33 cellular contexts compared by ENCODE assay signal in genomic region chr2:118815314-118815713, GRCh38. TPM values are rescaled to one million over a fixed set of nuclear protein-coding genes. Genes with fewer than 3 reads are reported as not detected.
"Had no signal": no experiment of that assay in that cellular context is flagged by ENCODE, and none has a peak within 500 bp of the region (broad histone marks: within the 10 kb centered on the region; RNA-seq: fewer than 3 reads in every experiment).

No MANE protein-coding gene starts in this region.

- ATAC-seq: activated CD4-positive, alpha-beta T cell treated with anti-CD3 and anti-CD28 coated beads for 36 hours; activated CD8-positive, alpha-beta memory T cell treated with anti-CD3 and anti-CD28 coated beads, Interleukin-2, amount 10 ng/mL, durations not matched to agents 7 days and 5 days; activated CD8-positive, alpha-beta T cell treated with anti-CD3 and anti-CD28 coated beads, Interleukin-2, amount 10 ng/mL, durations not matched to agents 7 days and 5 days; activated naive CD4-positive, alpha-beta T cell treated with anti-CD3 and anti-CD28 coated beads, Interleukin-2, amount 50 U/mL, for 72 hours; esophagus mucosa; gastroesophageal sphincter; heart right ventricle had no signal

- H3K27me3 ChIP-seq: ascending aorta had no signal

- H3K4me3 ChIP-seq: ascending aorta, breast epithelium, cardiac muscle cell, colonic mucosa, gastroesophageal sphincter, heart right ventricle had no signal

- H3K36me3 ChIP-seq: ascending aorta, breast epithelium, cardiac muscle cell, colonic mucosa, gastroesophageal sphincter, heart right ventricle had no signal

- H3K4me1 ChIP-seq: ascending aorta, breast epithelium, colonic mucosa, gastroesophageal sphincter, heart right ventricle had no signal

- DNase-seq: activated CD4-positive, alpha-beta memory T cell treated with anti-CD3 and anti-CD28 coated beads for 36 hours; activated CD4-positive, alpha-beta T cell treated with anti-CD3 and anti-CD28 coated beads for 36 hours; activated CD4-positive, alpha-beta T cell treated with anti-CD3 and anti-CD28 coated beads, Interleukin-2, amount 10 ng/mL, durations not matched to agents 24 days and 14 days; activated CD4-positive, CD25-positive, alpha-beta regulatory T cell; activated CD4-positive, CD25-positive, alpha-beta regulatory T cell treated with anti-CD3 and anti-CD28 coated beads, Interleukin-2, amount 50 U/mL, for 72 hours; activated CD8-positive, alpha-beta memory T cell treated with anti-CD3 and anti-CD28 coated beads, Interleukin-2, amount 10 ng/mL, durations not matched to agents 7 days and 5 days; activated CD8-positive, alpha-beta memory T cell treated with anti-CD3 and anti-CD28 coated beads, Interleukin-2, amount 50 U/mL, for 4 hours; activated CD8-positive, alpha-beta T cell treated with anti-CD3 and anti-CD28 coated beads, Interleukin-2, amount 10 ng/mL, durations not matched to agents 7 days and 5 days; activated effector memory CD4-positive, alpha-beta T cell treated with anti-CD3 and anti-CD28 coated beads, Interleukin-2, amount 50 U/mL, for 16 hours; activated naive CD4-positive, alpha-beta T cell treated with anti-CD3 and anti-CD28 coated beads, Interleukin-2, amount 10 ng/mL, durations not matched to agents 7 days and 5 days; activated naive CD8-positive, alpha-beta T cell treated with anti-CD3 and anti-CD28 coated beads, Interleukin-2, amount 10 ng/mL, durations not matched to agents 7 days and 5 days; activated T-cell treated with anti-CD3 and anti-CD28 coated beads, Interleukin-2, amount 50 U/mL, for 1 hour; activated T-cell treated with anti-CD3 and anti-CD28 coated beads, Interleukin-2, amount 50 U/mL, for 48 hours; central memory CD4-positive, alpha-beta T cell; cerebellar nuclear complex; colonic mucosa; effector CD8-positive, alpha-beta T cell; foreskin fibroblast; heart right ventricle; T-helper 2 cell had no signal

- H3K9me3 ChIP-seq: ascending aorta, breast epithelium, colonic mucosa, gastroesophageal sphincter, heart right ventricle had no signal

- H3K27ac ChIP-seq: ascending aorta, breast epithelium, cardiac muscle cell, colonic mucosa, gastroesophageal sphincter, heart right ventricle had no signal

RNA-seq across cellular contexts. Expression of gene EN1, which starts 32.1 kb away (rescaled TPM):
- total RNA-seq: activated CD4-positive, alpha-beta memory T cell treated with anti-CD3 and anti-CD28 coated beads for 36 hours; activated CD4-positive, alpha-beta T cell treated with anti-CD3 and anti-CD28 coated beads for 36 hours; activated CD4-positive, alpha-beta T cell treated with anti-CD3 and anti-CD28 coated beads, Interleukin-2, amount 10 ng/mL, durations not matched to agents 24 days and 14 days; activated CD8-positive, alpha-beta memory T cell treated with anti-CD3 and anti-CD28 coated beads for 36 hours; activated CD8-positive, alpha-beta memory T cell treated with anti-CD3 and anti-CD28 coated beads, Interleukin-2, amount 10 ng/mL, durations not matched to agents 7 days and 5 days; activated CD8-positive, alpha-beta T cell treated with anti-CD3 and anti-CD28 coated beads, Interleukin-2, amount 10 ng/mL, durations not matched to agents 7 days and 5 days; activated naive CD4-positive, alpha-beta T cell treated with anti-CD3 and anti-CD28 coated beads, Interleukin-2, amount 50 U/mL, for 72 hours; activated naive CD8-positive, alpha-beta T cell treated with anti-CD3 and anti-CD28 coated beads, Interleukin-2, amount 10 ng/mL, durations not matched to agents 7 days and 5 days; activated T-helper 1 cell treated with anti-CD3 and anti-CD28 coated beads, Interleukin-12 subunit alpha, Interleukin-12 subunit beta, Interleukin-2, Interleukin-4 antibody, amounts not matched to agents 30 ng/mL and 10 ng/mL and 1 ng/mL, durations not matched to agents 14 hours and 24 hours and 36 hours; activated T-helper 2 cell treated with anti-CD3 and anti-CD28 coated beads, Interferon-gamma antibody, Interleukin-2, Interleukin-4, amounts not matched to agents 10 μg/mL and 5 μg/mL and 100 μg/mL, durations not matched to agents 14 hours and 24 hours and 36 hours; ascending aorta; cardiac muscle cell; colonic mucosa; dermis microvascular lymphatic vessel endothelial cell; epithelial cell of proximal tubule; glomerular endothelial cell; T-helper 1 cell treated with Interleukin-12 subunit alpha and Interleukin-12 subunit beta and Interleukin-4 antibody, amounts not matched to agents 30 ng/mL and 1 ng/mL, for 36 hours had no signal
- polyA plus RNA-seq: cardiac muscle cell, heart right ventricle had no signal
